ENCODE assay signal across 16 cellular contexts in the genomic region with DNA sequence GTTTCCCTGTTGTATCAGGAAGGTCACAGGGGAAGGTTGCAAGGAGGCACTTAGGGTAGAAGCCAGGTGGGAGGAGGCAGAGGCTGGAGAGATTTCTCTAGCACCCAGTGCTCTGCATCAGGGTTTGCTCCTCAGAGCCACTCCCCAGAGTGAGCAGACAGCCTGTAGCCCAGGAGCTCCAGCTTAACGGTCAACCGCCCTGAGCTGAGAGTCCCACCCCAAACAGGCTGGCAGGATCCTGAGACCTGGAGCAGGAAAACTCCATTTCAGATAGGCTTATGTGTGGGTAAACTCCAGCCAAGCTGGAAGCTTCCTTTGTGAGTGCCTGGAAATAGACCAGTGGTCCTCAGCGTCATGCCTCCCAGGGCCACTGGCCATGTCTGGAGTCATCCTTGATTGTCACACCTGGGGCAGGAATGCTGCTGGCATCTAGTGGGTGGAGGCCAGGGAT. TPM values are rescaled to one million over a fixed set of nuclear protein-coding genes. Genes with fewer than 3 reads are reported as not detected.
DNase-seq lines count a peak whose midpoint lies in the region; ATAC-seq, FAIRE-seq and TF ChIP-seq lines count a peak whose summit lies in the region.
"Had no signal": no experiment of that assay in that cellular context is flagged by ENCODE, and none has a peak within 500 bp of the region (broad histone marks: within the 10 kb centered on the region; RNA-seq: fewer than 3 reads in every experiment).

No MANE protein-coding gene starts in this region.

- ATAC-seq in HG03432 (IDR thresholded peaks at IDR 0.05; ENCODE audit: unreplicated experiment): no peak
- ATAC-seq: Panc1 had no signal

- peaks cover 44% of the 10 kb centered on the region for H3K36me3 ChIP-seq in right atrium auricular region
- peaks cover 3 to 6% of the 10 kb centered on the region in 2 donors for H3K36me3 ChIP-seq in small intestine (ENCODE audit: control insufficient read depth in 2 of 2, insufficient read depth in 2 of 2, low read length in 2 of 2)

- peaks cover 49% of the 10 kb centered on the region for H3K4me1 Mint-ChIP-seq in brain

- H3K9me3 Mint-ChIP-seq in brain: no peaks in the 10 kb centered on the region
- H3K9me3 Mint-ChIP-seq: activated CD4-positive, alpha-beta memory T cell treated with anti-CD3 and anti-CD28 coated beads for 36 hours; activated T-cell treated with anti-CD3 and anti-CD28 coated beads, Interleukin-2, amount 50 U/mL, for 24 hours had no signal

- H3K27ac Mint-ChIP-seq in brain: peak overlapping the region; percentile 68 to 89 (median 80)
- H3K27ac Mint-ChIP-seq: activated CD4-positive, alpha-beta memory T cell treated with anti-CD3 and anti-CD28 coated beads for 36 hours; activated T-cell treated with anti-CD3 and anti-CD28 coated beads, Interleukin-2, amount 50 U/mL, for 24 hours had no signal

- no peaks in the 10 kb centered on the region for H3K27me3 Mint-ChIP-seq in brain
- H3K27me3 Mint-ChIP-seq: activated CD4-positive, alpha-beta memory T cell treated with anti-CD3 and anti-CD28 coated beads for 36 hours; activated T-cell treated with anti-CD3 and anti-CD28 coated beads, Interleukin-2, amount 50 U/mL, for 24 hours had no signal

- H3K27me3 ChIP-seq in right atrium auricular region (no peaks in the 10 kb centered on the region), small intestine (ENCODE audit: control insufficient read depth in 2 of 2, insufficient read depth in 2 of 2, low read length in 2 of 2) (no peaks in the 10 kb centered on the region)

- intact Hi-C loops in posterior vena cava (cut with DNase I): no loop called here

- TF ChIP-seq CTCF in C4-2B (conservative IDR thresholded peaks at IDR 0.05): no peak
- no peak for TF ChIP-seq CTCF in brain (conservative IDR thresholded peaks at IDR 0.05)
- TF ChIP-seq CTCF in right atrium auricular region (IDR thresholded peaks at IDR 0.05): no peak

- H3K4me3 ChIP-seq in right atrium auricular region (no peak overlapping the region), small intestine (ENCODE audit: low read depth in 1 of 2, low read length in 2 of 2) (no peak overlapping the region)

- DNase-seq in right atrium auricular region (ENCODE audit: low spot score): no peak
- DNase-seq in posterior vena cava (ENCODE audit: low spot score): peak; percentile 48
- no peak for DNase-seq in activated gamma-delta T cell treated with Interleukin-2 at 50 U/mL for 16 hours
- no peak for DNase-seq in stimulated activated naive CD4-positive, alpha-beta T cell (lab: John Stamatoyannopoulos, UW)
- no peak for DNase-seq in small intestine
- DNase-seq: activated CD4-positive, alpha-beta memory T cell treated with anti-CD3 and anti-CD28 coated beads for 36 hours; activated T-cell treated with anti-CD3 and anti-CD28 coated beads, Interleukin-2, amount 50 U/mL, for 24 hours; KBM-7; mesenchymal stem cell; NCI-H526 treated with DMSO at 0.1 percent for 48 hours had no signal

- no peak for FAIRE-seq in small intestine (lab: Jason Lieb, UNC)
- FAIRE-seq: endometrium, urothelium cell line had no signal

- H3K27ac ChIP-seq in C4-2B (peak overlapping the region; percentile 83), right atrium auricular region (peak overlapping the region; percentile 43 to 60), small intestine (ENCODE audit: low read depth in 1 of 2, low read length in 1 of 2) (peak overlapping the region in 1 of 2 donors; percentile 27)

- peak overlapping the region in 1 of 5 experiments; percentile 0 for H3K4me3 Mint-ChIP-seq in brain
- H3K4me3 Mint-ChIP-seq: activated CD4-positive, alpha-beta memory T cell treated with anti-CD3 and anti-CD28 coated beads for 36 hours; activated T-cell treated with anti-CD3 and anti-CD28 coated beads, Interleukin-2, amount 50 U/mL, for 24 hours had no signal

- WGBS in small intestine, 3 donors: 52 to 70% (median 66%) methylated on average over 3 of the region's 3 CpGs

- H3K4me1 ChIP-seq in right atrium auricular region: peaks cover 0 to 57% of the 10 kb centered on the region in 2 donors
- peaks cover 9 to 17% of the 10 kb centered on the region in 2 donors for H3K4me1 ChIP-seq in small intestine (ENCODE audit: control insufficient read depth in 2 of 2, insufficient read depth in 1 of 2, low read depth in 1 of 2, low read length in 1 of 2)

- peaks cover 55% of the 10 kb centered on the region for H3K36me3 Mint-ChIP-seq in brain

- H3K9me3 ChIP-seq in right atrium auricular region (no peaks in the 10 kb centered on the region), small intestine (ENCODE audit: control insufficient read depth, low read depth) (no peaks in the 10 kb centered on the region)

RNA-seq across cellular contexts. Expression of a gene that starts 37.9 kb away (rescaled TPM):
- polyA plus RNA-seq in brain (ENCODE audit: insufficient read depth, low read depth, low replicate concordance) (123 TPM), small intestine (100 to 1,000 TPM in 2 of 3 donors, 10 to 100 TPM in 1; 98.9 to 233 (median 219) TPM)
- total RNA-seq in right atrium auricular region (100 to 1,000 TPM; 102 to 145 TPM), posterior vena cava (100 to 1,000 TPM; 359 to 405 TPM)
